16 cellular contexts compared by ENCODE assay signal in genomic region chr9:86975571-86975970, GRCh38.
"Had no signal": no experiment of that assay in that cellular context is flagged by ENCODE, and none has a peak within 500 bp of the region (broad histone marks: within the 10 kb centered on the region; RNA-seq: fewer than 3 reads in every experiment).

No MANE protein-coding gene starts in this region.

- DNase-seq: activated CD4-positive, alpha-beta T cell treated with anti-CD3 and anti-CD28 coated beads for 4 hours; activated CD8-positive, alpha-beta memory T cell treated with anti-CD3 and anti-CD28 coated beads, Interleukin-2, amount 50 U/mL, for 4 hours; activated CD8-positive, alpha-beta T cell treated with anti-CD3 and anti-CD28 coated beads, Interleukin-2, amount 10 ng/mL, durations not matched to agents 7 days and 5 days; activated effector memory CD4-positive, alpha-beta T cell treated with anti-CD3 and anti-CD28 coated beads, Interleukin-2, amount 50 U/mL, for 16 hours; activated T-cell treated with anti-CD3 and anti-CD28 coated beads, Interleukin-2, amount 50 U/mL, for 48 hours; amniotic stem cell; foreskin keratinocyte; kidney glomerular epithelial cell; mesenchymal stem cell; stimulated activated CD4-positive, alpha-beta T cell treated with anti-CD3 and anti-CD28 coated beads, Interleukin-12 subunit alpha, Interleukin-12 subunit beta, amount 100 ng/mL, for 4 hours; stimulated activated CD4-positive, alpha-beta T cell treated with anti-CD3 and anti-CD28 coated beads, Interleukin-2, amount 100 ng/mL, for 24 hours; stomach had no signal

- H3K4me3 Mint-ChIP-seq: activated CD8-positive, alpha-beta T cell treated with anti-CD3 and anti-CD28 coated beads, Interleukin-2, amount 10 ng/mL, durations not matched to agents 7 days and 5 days; activated naive CD4-positive, alpha-beta T cell treated with anti-CD3 and anti-CD28 coated beads, Interleukin-2, amount 50 U/mL, for 24 hours; WTC11 had no signal

- H3K36me3 Mint-ChIP-seq: activated naive CD4-positive, alpha-beta T cell treated with anti-CD3 and anti-CD28 coated beads, Interleukin-2, amount 50 U/mL, for 24 hours; WTC11 had no signal

- H3K27ac Mint-ChIP-seq: activated CD8-positive, alpha-beta T cell treated with anti-CD3 and anti-CD28 coated beads, Interleukin-2, amount 10 ng/mL, durations not matched to agents 7 days and 5 days; activated naive CD4-positive, alpha-beta T cell treated with anti-CD3 and anti-CD28 coated beads, Interleukin-2, amount 50 U/mL, for 24 hours; WTC11 had no signal

- H3K9me3 Mint-ChIP-seq: activated naive CD4-positive, alpha-beta T cell treated with anti-CD3 and anti-CD28 coated beads, Interleukin-2, amount 50 U/mL, for 24 hours; WTC11 had no signal

- FAIRE-seq: TTC549 had no signal

- H3K4me1 Mint-ChIP-seq: activated naive CD4-positive, alpha-beta T cell treated with anti-CD3 and anti-CD28 coated beads, Interleukin-2, amount 50 U/mL, for 24 hours had no signal

- ATAC-seq: activated CD8-positive, alpha-beta T cell treated with anti-CD3 and anti-CD28 coated beads, Interleukin-2, amount 10 ng/mL, durations not matched to agents 7 days and 5 days; foreskin keratinocyte; sciatic nerve; WTC11 had no signal
